ENCODE assay signal across 8 cellular contexts in the genomic region with DNA sequence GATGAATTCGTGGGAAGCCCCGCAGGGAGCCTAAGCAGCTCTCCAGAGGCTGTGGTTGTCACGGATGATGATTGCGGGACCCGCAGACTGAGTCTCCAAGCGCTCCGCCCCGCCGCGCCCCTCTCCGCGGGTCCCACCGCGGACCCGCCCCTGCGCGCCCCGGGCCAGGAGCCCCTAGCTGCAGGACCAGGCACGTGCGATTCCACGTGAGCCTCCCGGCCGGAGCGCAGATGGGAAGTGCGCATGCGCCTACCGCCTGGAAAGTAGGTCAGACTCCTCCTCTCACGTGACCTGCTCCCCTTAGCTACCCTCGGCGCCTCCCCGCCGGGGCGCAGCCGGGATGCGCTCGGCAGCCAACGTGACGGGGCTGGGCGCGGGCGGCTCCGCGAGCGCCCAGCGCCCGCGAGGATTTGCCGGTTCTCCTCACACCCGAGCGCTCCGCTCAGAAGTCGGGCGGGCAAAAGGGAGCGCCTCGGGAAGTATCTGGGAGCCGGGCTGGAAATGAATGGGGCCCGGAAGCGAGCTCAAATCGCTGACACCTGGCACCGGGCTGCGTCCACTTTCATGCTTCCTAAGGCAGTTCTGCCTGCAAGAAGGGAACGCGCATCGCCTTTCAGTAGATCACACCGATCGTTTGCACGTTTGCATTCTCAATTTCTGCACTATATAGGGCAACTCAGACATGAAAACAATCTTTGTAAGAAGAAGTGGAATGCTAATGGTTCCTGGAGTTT. TPM values are rescaled to one million over a fixed set of nuclear protein-coding genes. Genes with fewer than 3 reads are reported as not detected.
A peak's percentile ranks its signal among the peaks of the same experiment; 100 is the strongest.
DNase-seq lines count a peak whose midpoint lies in the region; ATAC-seq and TF ChIP-seq lines count a peak whose summit lies in the region.

No MANE protein-coding gene starts in this region.

- intact Hi-C loops in activated CD4-positive, alpha-beta T cell treated with anti-CD3 and anti-CD28 coated beads for 36 hours (cut with DNase I, micrococcal nuclease): loop anchor here (1.0 to 10.0 kb wide), 7 partner anchors 26 to 270 kb away; a partner anchor contains a TSS

- no peaks in the 10 kb centered on the region for H3K9me3 Mint-ChIP-seq in activated CD4-positive, alpha-beta T cell treated with anti-CD3 and anti-CD28 coated beads for 36 hours (ENCODE audit: low read depth)

- POLR2A ChIA-PET in activated CD4-positive, alpha-beta T cell treated with anti-CD3 and anti-CD28 coated beads for 36 hours (lab: Charles Lee): interaction anchor here (0.5 kb wide), 1 partner anchor 195 kb away, joined by 3 read pairs; no protein-coding TSS in a partner anchor

- in situ Hi-C loops in GM18951 (cut with MboI; ENCODE audit: low sequenced_read_pairs, unreplicated experiment): no loop called here

- H3K4me1 Mint-ChIP-seq in activated CD4-positive, alpha-beta T cell treated with anti-CD3 and anti-CD28 coated beads for 36 hours: peaks cover 14% of the 10 kb centered on the region

- peak; percentile 90 for ATAC-seq in HG03159 (IDR thresholded peaks at IDR 0.05; ENCODE audit: unreplicated experiment)
- ATAC-seq in activated CD4-positive, alpha-beta T cell treated with anti-CD3 and anti-CD28 coated beads for 36 hours: peak; percentile 99

- DNase-seq in AG08395 (ENCODE audit: low spot score) (peak; percentile 99), NCI-H2227 (lab: John Stamatoyannopoulos, UW; ENCODE audit: unreplicated experiment) (peak; percentile 99), choroid plexus epithelial cell (ENCODE audit: low read depth) (peak; percentile 94), kidney glomerular epithelial cell (lab: John Stamatoyannopoulos, UW) (peak; percentile 80)
- peak; percentile 91 for DNase-seq in activated CD4-positive, alpha-beta T cell treated with anti-CD3 and anti-CD28 coated beads for 36 hours
- DNase-seq in stimulated activated CD4-positive, alpha-beta T cell treated with anti-CD3 and anti-CD28 coated beads, Interleukin-15, amount 100 ng/mL, for 48 hours (ENCODE audit: low read depth in 2 of 2): peak; percentile 80 to 81

- TF ChIP-seq POLR2A in GM18951 (IDR thresholded peaks at IDR 0.05; ENCODE audit: extremely low read depth, insufficient read depth, insufficient read length): peak; percentile 72

- CTCF ChIA-PET in activated CD4-positive, alpha-beta T cell treated with anti-CD3 and anti-CD28 coated beads for 36 hours (lab: Charles Lee): interaction anchor here (0.6 to 1.2 kb wide), 3 partner anchors 55 to 1106 kb away, joined by 3 to 5 read pairs (median 4); no protein-coding TSS in a partner anchor

- H3K27me3 Mint-ChIP-seq in activated CD4-positive, alpha-beta T cell treated with anti-CD3 and anti-CD28 coated beads for 36 hours: peaks cover 11% of the 10 kb centered on the region

- TF ChIP-seq CTCF in choroid plexus epithelial cell (conservative IDR thresholded peaks at IDR 0.05; ENCODE audit: low read depth, low read length): no peak

- peak overlapping the region; percentile 74 for H3K4me3 Mint-ChIP-seq in activated CD4-positive, alpha-beta T cell treated with anti-CD3 and anti-CD28 coated beads for 36 hours

- H3K27ac Mint-ChIP-seq in activated CD4-positive, alpha-beta T cell treated with anti-CD3 and anti-CD28 coated beads for 36 hours: peak overlapping the region; percentile 59

- peak overlapping the region; percentile 63 for H3K4me3 ChIP-seq in choroid plexus epithelial cell (ENCODE audit: low read depth, low read length)

- no peaks in the 10 kb centered on the region for H3K36me3 Mint-ChIP-seq in activated CD4-positive, alpha-beta T cell treated with anti-CD3 and anti-CD28 coated beads for 36 hours (ENCODE audit: low read depth)

RNA-seq across cellular contexts. Expression of a gene that starts 26.4 kb away (rescaled TPM):
- 1 to 10 TPM in 1 of 2 experiments, under 1 TPM in 1; 0.95 to 1.0 TPM for total RNA-seq in activated CD4-positive, alpha-beta T cell treated with anti-CD3 and anti-CD28 coated beads for 36 hours

Comparison
In these comparisons a context has a peak if more than half of its experiments do, and no peak if none do; other contexts are left out.
1. Peak in every context shown above with its lines: DNase-seq, ATAC-seq and H3K4me3 ChIP-seq.